1 cellular context compared by ENCODE assay signal in the genomic region with DNA sequence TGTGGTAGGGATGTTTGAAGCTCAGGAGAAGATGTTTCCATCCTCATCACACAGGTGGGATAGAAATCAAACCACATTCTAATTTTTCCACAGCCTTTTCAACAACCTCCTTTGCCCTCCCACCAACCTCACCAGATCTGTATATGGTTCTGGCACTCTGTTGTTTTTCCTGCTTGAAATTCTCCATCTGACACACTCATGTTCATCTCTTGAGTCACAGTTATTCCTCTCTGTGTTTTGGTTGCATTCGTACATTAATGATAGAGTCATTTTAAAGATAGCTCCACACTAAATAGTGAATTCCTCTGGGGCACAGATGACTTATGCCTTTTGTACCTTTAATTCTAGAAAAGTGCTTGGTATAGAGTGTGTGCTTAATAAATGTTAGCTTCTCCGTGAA.
TF ChIP-seq lines count a peak whose summit lies in the region.

No MANE protein-coding gene starts in this region.

TF ChIP-seq in WTC11, 78 proteins besides CTCF, POLR2A, EP300 and RAD21 (continued from another document):
- TF ChIP-seq E2F5 (CRISPR knock-in tag; IDR thresholded peaks at IDR 0.05), result no peak
- no peak for TF ChIP-seq NFATC4 (CRISPR knock-in tag; IDR thresholded peaks at IDR 0.05)
- TF ChIP-seq, protein P1, sequence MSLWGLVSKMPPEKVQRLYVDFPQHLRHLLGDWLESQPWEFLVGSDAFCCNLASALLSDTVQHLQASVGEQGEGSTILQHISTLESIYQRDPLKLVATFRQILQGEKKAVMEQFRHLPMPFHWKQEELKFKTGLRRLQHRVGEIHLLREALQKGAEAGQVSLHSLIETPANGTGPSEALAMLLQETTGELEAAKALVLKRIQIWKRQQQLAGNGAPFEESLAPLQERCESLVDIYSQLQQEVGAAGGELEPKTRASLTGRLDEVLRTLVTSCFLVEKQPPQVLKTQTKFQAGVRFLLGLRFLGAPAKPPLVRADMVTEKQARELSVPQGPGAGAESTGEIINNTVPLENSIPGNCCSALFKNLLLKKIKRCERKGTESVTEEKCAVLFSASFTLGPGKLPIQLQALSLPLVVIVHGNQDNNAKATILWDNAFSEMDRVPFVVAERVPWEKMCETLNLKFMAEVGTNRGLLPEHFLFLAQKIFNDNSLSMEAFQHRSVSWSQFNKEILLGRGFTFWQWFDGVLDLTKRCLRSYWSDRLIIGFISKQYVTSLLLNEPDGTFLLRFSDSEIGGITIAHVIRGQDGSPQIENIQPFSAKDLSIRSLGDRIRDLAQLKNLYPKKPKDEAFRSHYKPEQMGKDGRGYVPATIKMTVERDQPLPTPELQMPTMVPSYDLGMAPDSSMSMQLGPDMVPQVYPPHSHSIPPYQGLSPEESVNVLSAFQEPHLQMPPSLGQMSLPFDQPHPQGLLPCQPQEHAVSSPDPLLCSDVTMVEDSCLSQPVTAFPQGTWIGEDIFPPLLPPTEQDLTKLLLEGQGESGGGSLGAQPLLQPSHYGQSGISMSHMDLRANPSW (CRISPR knock-in tag; conservative IDR thresholded peaks at IDR 0.05; ENCODE audit: low read depth), result no peak
- TF ChIP-seq ATF1 (CRISPR knock-in tag; IDR thresholded peaks at IDR 0.05), result no peak
- TF ChIP-seq ATF6 (CRISPR knock-in tag; IDR thresholded peaks at IDR 0.05), result no peak
- TF ChIP-seq ZBTB43 (CRISPR knock-in tag; IDR thresholded peaks at IDR 0.05), result no peak
- TF ChIP-seq RELA (CRISPR knock-in tag; IDR thresholded peaks at IDR 0.05; ENCODE audit: borderline replicate concordance), result no peak
- TF ChIP-seq ELF4 (CRISPR knock-in tag; IDR thresholded peaks at IDR 0.05; ENCODE audit: low read depth), result no peak
- TF ChIP-seq JAZF1 (CRISPR knock-in tag; IDR thresholded peaks at IDR 0.05), result no peak
- no peak for TF ChIP-seq ZNF219 (CRISPR knock-in tag; IDR thresholded peaks at IDR 0.05; ENCODE audit: borderline replicate concordance)
- no peak for TF ChIP-seq ZNF121 (CRISPR knock-in tag; IDR thresholded peaks at IDR 0.05)
- no peak for TF ChIP-seq FOXP1 (CRISPR knock-in tag; IDR thresholded peaks at IDR 0.05; ENCODE audit: borderline replicate concordance)
- no peak for TF ChIP-seq E2F4 (CRISPR knock-in tag; IDR thresholded peaks at IDR 0.05; ENCODE audit: borderline replicate concordance, low read depth)
